ENCODE assay signal across 8 cellular contexts in genomic region chr12:48816148-48816854, GRCh38. TPM values are rescaled to one million over a fixed set of nuclear protein-coding genes. Genes with fewer than 3 reads are reported as not detected.
A peak's percentile ranks its signal among the peaks of the same experiment; 100 is the strongest.
DNase-seq lines count a peak whose midpoint lies in the region; ATAC-seq and TF ChIP-seq lines count a peak whose summit lies in the region.

No MANE protein-coding gene starts in this region.

- ATAC-seq in HG02642 (IDR thresholded peaks at IDR 0.05; ENCODE audit: poor library complexity, unreplicated experiment) (no peak), HG03571 (IDR thresholded peaks at IDR 0.05; ENCODE audit: unreplicated experiment) (no peak)

- H3K4me3 Mint-ChIP-seq in mesothelial cell of epicardium: peak overlapping the region; percentile 85

- peaks cover 54% of the 10 kb centered on the region for H3K27me3 ChIP-seq in HUES48 (ENCODE audit: control insufficient read depth, insufficient read depth, low read length)

- H3K9me3 Mint-ChIP-seq in mesothelial cell of epicardium: no peaks in the 10 kb centered on the region

- H3K4me1 ChIP-seq in HUES48 (ENCODE audit: control insufficient read depth, insufficient read depth, low read length): peaks cover 16% of the 10 kb centered on the region

- DNase-seq in AG04449 (ENCODE audit: low read depth, low spot score) (no peak), astrocyte of the hippocampus (ENCODE audit: low read depth, low spot score) (peak; percentile 34), mesothelial cell of epicardium (ENCODE audit: low spot score in 2 of 2, unreplicated experiment in 2 of 2) (no peak), NCI-H2081 treated with DMSO at 0.1 percent for 48 hours (lab: John Stamatoyannopoulos, UW) (no peak)
- DNase-seq in activated CD4-positive, CD25-positive, alpha-beta regulatory T cell (lab: John Stamatoyannopoulos, UW): no peak

- H3K27ac Mint-ChIP-seq in mesothelial cell of epicardium: peak overlapping the region; percentile 93

- POLR2A ChIA-PET in AG04449 (lab: Yijun Ruan, JAX): interaction anchor here (0.6 to 2.0 kb wide), 4 partner anchors 7 to 63 kb away, joined by 3 to 7 read pairs (median 4); partner anchors contain the start of gene ADCY6

- no peaks in the 10 kb centered on the region for H3K27me3 Mint-ChIP-seq in mesothelial cell of epicardium (ENCODE audit: low read depth)

- no peaks in the 10 kb centered on the region for H3K9me3 ChIP-seq in HUES48 (ENCODE audit: control insufficient read depth, insufficient read depth, low read length)

- peak overlapping the region; percentile 83 for H3K4me3 ChIP-seq in AG04449 (ENCODE audit: low read depth, low read length)
- H3K4me3 ChIP-seq in HUES48 (ENCODE audit: low read depth, low read length): peak overlapping the region; percentile 72

- TF ChIP-seq CTCF in AG04449 (IDR thresholded peaks at IDR 0.05; ENCODE audit: insufficient read depth, low read length, missing control alignments) (no peak), mesothelial cell of epicardium (IDR thresholded peaks at IDR 0.05; ENCODE audit: unreplicated experiment) (no peak)

- no peaks in the 10 kb centered on the region for H3K36me3 Mint-ChIP-seq in mesothelial cell of epicardium

- no peak overlapping the region for H3K9ac ChIP-seq in HUES48 (ENCODE audit: low read depth, low read length)

- CTCF ChIA-PET in AG04449 (lab: Yijun Ruan, JAX): interaction anchor here (1.8 to 8.6 kb wide), 15 partner anchors 7 to 274 kb away, joined by 7 to 147 read pairs (median 17); partner anchors contain the start of genes ADCY6, CCNT1, DDX23 and KANSL2

- H3K36me3 ChIP-seq in HUES48 (ENCODE audit: control insufficient read depth, insufficient read depth, low read length): no peaks in the 10 kb centered on the region

- no peak overlapping the region for H3K27ac ChIP-seq in HUES48 (ENCODE audit: low read depth, low read length)

- H3K4me1 Mint-ChIP-seq in mesothelial cell of epicardium: peaks cover 60% of the 10 kb centered on the region

RNA-seq across cellular contexts. Expression of gene CACNB3, which starts 2.0 kb away (rescaled TPM):
- 107 to 114 TPM (median 113 TPM) in 3 replicates for total RNA-seq in mesothelial cell of epicardium

RNA-seq across cellular contexts. Expression of gene ADCY6, which starts 27.4 kb away (rescaled TPM):
- 65.4 to 69.2 TPM (median 66.1 TPM) in 3 replicates for total RNA-seq in mesothelial cell of epicardium

RNA-seq across cellular contexts. Expression of gene DDX23, which starts 35.7 kb away (rescaled TPM):
- total RNA-seq in mesothelial cell of epicardium: 88.5 to 106 TPM (median 97.9 TPM) in 3 replicates

RNA-seq across cellular contexts. Expression of gene RND1, which starts 49.4 kb away (rescaled TPM):
- total RNA-seq in mesothelial cell of epicardium: 14.9 to 15.8 TPM (median 15.0 TPM) in 3 replicates
